Comparison of ENCODE assay signal across 9 cellular contexts in the genomic region with DNA sequence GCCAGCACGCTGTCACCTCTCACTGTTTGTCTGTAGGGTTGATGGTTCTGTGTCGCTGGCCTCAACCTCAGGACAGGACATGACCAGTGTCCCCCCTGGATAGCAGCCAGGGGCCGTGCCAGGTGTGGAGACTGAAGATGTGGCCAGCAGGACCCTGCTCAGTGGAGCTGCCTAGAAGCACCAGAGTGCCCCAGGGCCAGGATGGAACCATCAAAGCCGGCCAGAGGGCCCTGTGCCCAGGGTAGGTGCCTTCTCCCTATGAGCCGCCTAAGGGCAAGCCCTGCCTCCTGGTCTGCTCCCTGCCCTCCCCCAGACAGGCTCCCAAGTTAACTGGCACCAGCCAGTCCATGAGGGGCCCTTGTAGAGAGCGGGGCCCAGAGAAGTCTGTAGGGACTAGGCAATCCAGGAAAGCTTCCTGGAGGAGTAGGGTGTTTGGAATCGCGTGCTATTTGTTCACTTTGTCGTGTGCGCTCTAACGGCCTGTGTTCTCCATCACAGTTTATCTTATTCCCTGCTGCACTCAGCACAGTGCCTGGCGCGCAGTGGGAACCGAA. TPM values are rescaled to one million over a fixed set of nuclear protein-coding genes. Genes with fewer than 3 reads are reported as not detected.
A peak's percentile ranks its signal among the peaks of the same experiment; 100 is the strongest.
DNase-seq lines count a peak whose midpoint lies in the region; ATAC-seq and TF ChIP-seq lines count a peak whose summit lies in the region.
"Had no signal": no experiment of that assay in that cellular context is flagged by ENCODE, and none has a peak within 500 bp of the region (broad histone marks: within the 10 kb centered on the region; RNA-seq: fewer than 3 reads in every experiment).

No MANE protein-coding gene starts in this region.

- peak overlapping the region; percentile 78 for H3K4me3 Mint-ChIP-seq in MCF 10A (ENCODE audit: unreplicated experiment)

- CTCF ChIA-PET in MCF 10A (lab: Yijun Ruan, JAX), result interaction anchor here (0.7 to 1.4 kb wide), 2 partner anchors 44 to 58 kb away, joined by 3 to 4 read pairs; no protein-coding TSS in a partner anchor

- H3K27ac Mint-ChIP-seq in MCF 10A (ENCODE audit: low read depth, unreplicated experiment), result peak overlapping the region; percentile 91

- H3K9me3 Mint-ChIP-seq in MCF 10A (ENCODE audit: unreplicated experiment), result no peaks in the 10 kb centered on the region

- no peaks in the 10 kb centered on the region for H3K27me3 Mint-ChIP-seq in MCF 10A (ENCODE audit: insufficient read depth, unreplicated experiment)

- peaks cover 23% of the 10 kb centered on the region for H3K4me1 Mint-ChIP-seq in MCF 10A (ENCODE audit: insufficient read depth, unreplicated experiment)

- peaks cover 24% of the 10 kb centered on the region for H3K4me1 ChIP-seq in mesodermal cell (ENCODE audit: control insufficient read depth, insufficient read depth, low read length, poor library complexity, severe bottlenecking)

- POLR2A ChIA-PET in MCF 10A (lab: Yijun Ruan, JAX), result interaction anchor here (0.8 to 8.9 kb wide), 7 partner anchors 10 to 176 kb away, joined by 3 to 72 read pairs (median 4); a partner anchor contains a TSS

- H3K27ac ChIP-seq in 22Rv1 (peak overlapping the region; percentile 96), mesodermal cell (ENCODE audit: low read depth, low read length, severe bottlenecking) (no peak overlapping the region)

- H3K9me3 ChIP-seq in mesodermal cell (ENCODE audit: control insufficient read depth, low read length), result no peaks in the 10 kb centered on the region

- intact Hi-C loops in MCF 10A (cut with micrococcal nuclease), result no loop called here

- H3K36me3 ChIP-seq in mesodermal cell (ENCODE audit: control insufficient read depth, insufficient read depth, low read length), result peaks cover 25% of the 10 kb centered on the region

- no peak for DNase-seq in MCF 10A (ENCODE audit: unreplicated experiment)
- no peak for DNase-seq in NCI-H1436 treated with DMSO at 0.1 percent for 48 hours (lab: John Stamatoyannopoulos, UW)
- DNase-seq in OCI-M1 (lab: John Stamatoyannopoulos, UW), result no peak
- no peak for DNase-seq in CD1c-positive myeloid dendritic cell (ENCODE audit: extremely low spot score)
- no peak for DNase-seq in NCI-H2196 treated with DMSO at 0.1 percent for 48 hours (lab: John Stamatoyannopoulos, UW; ENCODE audit: unreplicated experiment)

- 61 to 63% methylated on average over 9 to 14 of the region's 14 CpGs for WGBS in mesodermal cell (ENCODE audit: insufficient coverage in 2 of 2), 2 experiments

- no peak for TF ChIP-seq CTCF in 22Rv1 (IDR thresholded peaks at IDR 0.05)
- no peak for TF ChIP-seq CTCF in MCF 10A (IDR thresholded peaks at IDR 0.05; ENCODE audit: unreplicated experiment)

- peak overlapping the region; percentile 90 for H3K4me3 ChIP-seq in mesodermal cell (ENCODE audit: extremely low read depth, insufficient read depth, low read length, poor library complexity, severe bottlenecking)

- BruUV-seq in MCF 10A (replicated peaks; lab: Mats Ljungman, UMichigan), result no TSS peak

- peak; percentile 6 for ATAC-seq in HG03095 (IDR thresholded peaks at IDR 0.05; ENCODE audit: unreplicated experiment)

- peaks cover 37% of the 10 kb centered on the region for H3K36me3 Mint-ChIP-seq in MCF 10A (ENCODE audit: insufficient read depth, unreplicated experiment)

RNA-seq across cellular contexts. Expression of a gene that starts 0.5 kb away (rescaled TPM):
- total RNA-seq in MCF 10A (2022), result 202 TPM in 2 replicates
- 179 TPM for polyA plus RNA-seq in mesodermal cell (2013, experiment 1 of 2)
- polyA plus RNA-seq in mesodermal cell (2013, experiment 2 of 2), result 167 TPM

RNA-seq across cellular contexts. Expression of a gene that starts 4.3 kb away (rescaled TPM):
- total RNA-seq in MCF 10A (2022), result not detected in 2 replicates
- 0.26 TPM for polyA plus RNA-seq in mesodermal cell (2013, experiment 1 of 2)
- 0.15 TPM for polyA plus RNA-seq in mesodermal cell (2013, experiment 2 of 2)
- total RNA-seq: T-helper 2 cell treated with Interferon-gamma antibody and Interleukin-4, amounts not matched to agents 100 ng/mL and 5 ng/mL, for 36 hours had no signal

RNA-seq across cellular contexts. Expression of a gene that starts 5.8 kb away (rescaled TPM):
- total RNA-seq in MCF 10A (2022), result 4,760 and 4,836 TPM in 2 replicates
- polyA plus RNA-seq in mesodermal cell (2013, experiment 1 of 2), result 4,652 TPM
- 4,125 TPM for polyA plus RNA-seq in mesodermal cell (2013, experiment 2 of 2)

RNA-seq across cellular contexts. Expression of a gene that starts 7.9 kb away (rescaled TPM):
- total RNA-seq in MCF 10A (2022), result 0.39 TPM in 1 of 2 replicates, not detected in the other
- polyA plus RNA-seq in mesodermal cell (2013, experiment 1 of 2), result not detected
- polyA plus RNA-seq in mesodermal cell (2013, experiment 2 of 2), result not detected

RNA-seq across cellular contexts. Expression of a gene that starts 13.1 kb away (rescaled TPM):
- 25.8 and 26.8 TPM in 2 replicates for total RNA-seq in MCF 10A (2022)
- 43.3 TPM for polyA plus RNA-seq in mesodermal cell (2013, experiment 1 of 2)
- 37.3 TPM for polyA plus RNA-seq in mesodermal cell (2013, experiment 2 of 2)
